ENCODE assay signal across 19 cellular contexts in genomic region chr6:95587989-95588388, GRCh38. TPM values are rescaled to one million over a fixed set of nuclear protein-coding genes. Genes with fewer than 3 reads are reported as not detected.
DNase-seq lines count a peak whose midpoint lies in the region; ATAC-seq, FAIRE-seq and TF ChIP-seq lines count a peak whose summit lies in the region.
"Had no signal": no experiment of that assay in that cellular context is flagged by ENCODE, and none has a peak within 500 bp of the region (broad histone marks: within the 10 kb centered on the region; RNA-seq: fewer than 3 reads in every experiment).

No MANE protein-coding gene starts in this region.

- H3K4me3 Mint-ChIP-seq in activated CD8-positive, alpha-beta T cell treated with anti-CD3 and anti-CD28 coated beads, Interleukin-2, amount 10 ng/mL, durations not matched to agents 7 days and 5 days, result peak overlapping the region; percentile 57
- H3K4me3 Mint-ChIP-seq in activated CD8-positive, alpha-beta T cell treated with anti-CD3 and anti-CD28 coated beads for 36 hours, result no peak overlapping the region
- H3K4me3 Mint-ChIP-seq: stimulated activated naive B cell treated with anti-CD40 and anti-IgM and Interleukin-4, amounts not matched to agents 10 μg/mL and 1 μg/mL and 100 μg/mL, for 72 hours had no signal

- no peak for DNase-seq in activated CD8-positive, alpha-beta T cell treated with anti-CD3 and anti-CD28 coated beads, Interleukin-2, amount 10 ng/mL, durations not matched to agents 7 days and 5 days
- DNase-seq in activated CD8-positive, alpha-beta T cell treated with anti-CD3 and anti-CD28 coated beads for 36 hours, result no peak
- DNase-seq in G401 (ENCODE audit: low spot score) (no peak), NCI-H2107 (lab: John Stamatoyannopoulos, UW) (no peak)
- DNase-seq: activated CD4-positive, alpha-beta T cell treated with anti-CD3 and anti-CD28 coated beads, Interleukin-2, amount 50 U/mL, for 4 hours; activated gamma-delta T cell treated with Interleukin-2 at 50 U/mL for 16 hours; colonic mucosa; COR-L47; NCI-H1105 treated with DMSO at 0.1 percent for 48 hours; NCI-H526 treated with DMSO at 0.1 percent for 48 hours; retina; stimulated activated CD4-positive, alpha-beta T cell treated with anti-CD3 and anti-CD28 coated beads, Interleukin-12 subunit alpha, Interleukin-12 subunit beta, amount 100 ng/mL, for 4 hours; stimulated activated naive B cell treated with anti-CD40 and anti-IgM and Interleukin-4, amounts not matched to agents 10 μg/mL and 1 μg/mL and 100 μg/mL, for 72 hours had no signal

- FAIRE-seq in islet of Langerhans (lab: Jason Lieb, UNC), result peak; percentile 76
- FAIRE-seq: H1, K562 had no signal

- CTCF ChIA-PET in activated CD8-positive, alpha-beta T cell treated with anti-CD3 and anti-CD28 coated beads, Interleukin-2, amount 10 ng/mL, durations not matched to agents 7 days and 5 days (lab: Charles Lee), result interaction anchor here (1.7 kb wide), 1 partner anchor 9 kb away, joined by 5 read pairs; no protein-coding TSS in a partner anchor
- CTCF ChIA-PET in activated CD8-positive, alpha-beta T cell treated with anti-CD3 and anti-CD28 coated beads for 36 hours (lab: Charles Lee), result interaction anchor here (1.5 kb wide), 1 partner anchor 10 kb away, joined by 6 read pairs; no protein-coding TSS in a partner anchor

- H3K9ac ChIP-seq in Loucy (ENCODE audit: low read depth, low read length, poor library complexity, severe bottlenecking), result peak overlapping the region; percentile 33

- H3K4me2 ChIP-seq in Loucy (ENCODE audit: low read depth, low read length, poor library complexity, severe bottlenecking), result peak overlapping the region; percentile 70

- H3K9me2 ChIP-seq in Loucy (replicated peaks; ENCODE audit: low read depth, low read length), result no peaks in the 10 kb centered on the region

- H3K4me1 ChIP-seq in Loucy (ENCODE audit: insufficient read depth, low read length, poor library complexity, severe bottlenecking), result peaks cover 19% of the 10 kb centered on the region
- H3K4me1 ChIP-seq: colonic mucosa had no signal

- H3F3A ChIP-seq in Loucy (ENCODE audit: low read depth), result no peaks in the 10 kb centered on the region

- peaks cover 52% of the 10 kb centered on the region for H3K36me3 Mint-ChIP-seq in activated CD8-positive, alpha-beta T cell treated with anti-CD3 and anti-CD28 coated beads, Interleukin-2, amount 10 ng/mL, durations not matched to agents 7 days and 5 days (ENCODE audit: low read depth)
- peaks cover 30% of the 10 kb centered on the region for H3K36me3 Mint-ChIP-seq in activated CD8-positive, alpha-beta T cell treated with anti-CD3 and anti-CD28 coated beads for 36 hours (ENCODE audit: low read depth)

- H3K27me3 Mint-ChIP-seq in activated CD8-positive, alpha-beta T cell treated with anti-CD3 and anti-CD28 coated beads, Interleukin-2, amount 10 ng/mL, durations not matched to agents 7 days and 5 days (ENCODE audit: low read depth), result no peaks in the 10 kb centered on the region
- no peaks in the 10 kb centered on the region for H3K27me3 Mint-ChIP-seq in activated CD8-positive, alpha-beta T cell treated with anti-CD3 and anti-CD28 coated beads for 36 hours
- H3K27me3 Mint-ChIP-seq: stimulated activated naive B cell treated with anti-CD40 and anti-IgM and Interleukin-4, amounts not matched to agents 10 μg/mL and 1 μg/mL and 100 μg/mL, for 72 hours had no signal

- H3K79me2 ChIP-seq in Loucy (ENCODE audit: insufficient read depth, low read length), result peaks cover 42% of the 10 kb centered on the region

- peak; percentile 53 for ATAC-seq in activated CD8-positive, alpha-beta T cell treated with anti-CD3 and anti-CD28 coated beads, Interleukin-2, amount 10 ng/mL, durations not matched to agents 7 days and 5 days
- no peak for ATAC-seq in activated CD8-positive, alpha-beta T cell treated with anti-CD3 and anti-CD28 coated beads for 36 hours
- ATAC-seq in GM18505 (IDR thresholded peaks at IDR 0.05; ENCODE audit: unreplicated experiment) (peak; percentile 54), HG03139 (IDR thresholded peaks at IDR 0.05; ENCODE audit: unreplicated experiment) (no peak)
- ATAC-seq: K562; stimulated activated naive B cell treated with anti-CD40 and anti-IgM and Interleukin-4, amounts not matched to agents 10 μg/mL and 1 μg/mL and 100 μg/mL, for 72 hours had no signal

- peaks cover 15% of the 10 kb centered on the region for H3K4me1 Mint-ChIP-seq in activated CD8-positive, alpha-beta T cell treated with anti-CD3 and anti-CD28 coated beads, Interleukin-2, amount 10 ng/mL, durations not matched to agents 7 days and 5 days (ENCODE audit: low read depth)
- peaks cover 22% of the 10 kb centered on the region for H3K4me1 Mint-ChIP-seq in activated CD8-positive, alpha-beta T cell treated with anti-CD3 and anti-CD28 coated beads for 36 hours (ENCODE audit: low read depth)

- no peaks in the 10 kb centered on the region; the same call in 1 of the 2 replicates for H3K36me3 ChIP-seq in Loucy (ENCODE audit: insufficient read depth, low read length)
- H3K36me3 ChIP-seq: colonic mucosa had no signal

- no peak for TF ChIP-seq CTCF in activated CD8-positive, alpha-beta T cell treated with anti-CD3 and anti-CD28 coated beads for 36 hours (IDR thresholded peaks at IDR 0.05)
- no peak for TF ChIP-seq CTCF in Loucy (conservative IDR thresholded peaks at IDR 0.05; ENCODE audit: low read length)

- peak overlapping the region; percentile 60 for H3K4me3 ChIP-seq in Loucy (ENCODE audit: low read length, poor library complexity, severe bottlenecking)
- H3K4me3 ChIP-seq: colonic mucosa, K562 had no signal

- POLR2A ChIA-PET in activated CD8-positive, alpha-beta T cell treated with anti-CD3 and anti-CD28 coated beads, Interleukin-2, amount 10 ng/mL, durations not matched to agents 7 days and 5 days (lab: Charles Lee), result no interaction called here
- POLR2A ChIA-PET in activated CD8-positive, alpha-beta T cell treated with anti-CD3 and anti-CD28 coated beads for 36 hours (lab: Charles Lee), result no interaction called here

- H3K9me3 Mint-ChIP-seq in activated CD8-positive, alpha-beta T cell treated with anti-CD3 and anti-CD28 coated beads, Interleukin-2, amount 10 ng/mL, durations not matched to agents 7 days and 5 days (ENCODE audit: insufficient read depth), result peaks cover 16% of the 10 kb centered on the region
- H3K9me3 Mint-ChIP-seq in activated CD8-positive, alpha-beta T cell treated with anti-CD3 and anti-CD28 coated beads for 36 hours, result peaks cover 14% of the 10 kb centered on the region

- peak overlapping the region; percentile 47 for H3K27ac Mint-ChIP-seq in activated CD8-positive, alpha-beta T cell treated with anti-CD3 and anti-CD28 coated beads, Interleukin-2, amount 10 ng/mL, durations not matched to agents 7 days and 5 days
- no peak overlapping the region for H3K27ac Mint-ChIP-seq in activated CD8-positive, alpha-beta T cell treated with anti-CD3 and anti-CD28 coated beads for 36 hours
- H3K27ac Mint-ChIP-seq: stimulated activated naive B cell treated with anti-CD40 and anti-IgM and Interleukin-4, amounts not matched to agents 10 μg/mL and 1 μg/mL and 100 μg/mL, for 72 hours had no signal

- H2AFZ ChIP-seq in Loucy (ENCODE audit: low read length), result no peak overlapping the region

- no peak for TF ChIP-seq POLR2A in GM18505 (IDR thresholded peaks at IDR 0.05; ENCODE audit: borderline replicate concordance, extremely low read depth, insufficient read depth, insufficient read length)

- in situ Hi-C loops in G401 (cut with HindIII; ENCODE audit: low sequenced_read_pairs), result no loop called here

- no peaks in the 10 kb centered on the region; the same call in 1 of the 2 replicates for H3K9me3 ChIP-seq in Loucy (ENCODE audit: insufficient read depth, low read depth, low read length)
- H3K9me3 ChIP-seq: colonic mucosa had no signal

- intact Hi-C loops in activated CD8-positive, alpha-beta T cell treated with anti-CD3 and anti-CD28 coated beads for 36 hours (cut with micrococcal nuclease), result no loop called here

- H3K27me3 ChIP-seq in Loucy (ENCODE audit: insufficient read depth, low read length, poor library complexity, severe bottlenecking), result no peaks in the 10 kb centered on the region
- H3K27me3 ChIP-seq: colonic mucosa had no signal

- H4K20me1 ChIP-seq in Loucy (ENCODE audit: insufficient read depth, low read length, poor library complexity, severe bottlenecking), result peaks cover 5% of the 10 kb centered on the region

RNA-seq across cellular contexts. Expression of gene MANEA, which starts 10.7 kb away (rescaled TPM):
- total RNA-seq in activated CD8-positive, alpha-beta T cell treated with anti-CD3 and anti-CD28 coated beads, Interleukin-2, amount 10 ng/mL, durations not matched to agents 7 days and 5 days, result 10 to 100 TPM; 19.9 to 20.3 TPM
- total RNA-seq in activated CD8-positive, alpha-beta T cell treated with anti-CD3 and anti-CD28 coated beads for 36 hours, result 10 to 100 TPM; 15.6 to 16.1 TPM
- 5.8 and 8.9 TPM in 2 replicates for total RNA-seq in G401 (2014; rRNA removed; shearing (Covaris generic))

Comparison
In these comparisons a context has a peak if more than half of its experiments do, and no peak if none do; other contexts are left out.
1. ATAC-seq: peak in activated CD8-positive, alpha-beta T cell treated with anti-CD3 and anti-CD28 coated beads, Interleukin-2, amount 10 ng/mL, durations not matched to agents 7 days and 5 days (single experiment) and GM18505 (single experiment); none in activated CD8-positive, alpha-beta T cell treated with anti-CD3 and anti-CD28 coated beads for 36 hours (single experiment) and HG03139 (single experiment).